2 cellular contexts compared by ENCODE assay signal in the genomic region with DNA sequence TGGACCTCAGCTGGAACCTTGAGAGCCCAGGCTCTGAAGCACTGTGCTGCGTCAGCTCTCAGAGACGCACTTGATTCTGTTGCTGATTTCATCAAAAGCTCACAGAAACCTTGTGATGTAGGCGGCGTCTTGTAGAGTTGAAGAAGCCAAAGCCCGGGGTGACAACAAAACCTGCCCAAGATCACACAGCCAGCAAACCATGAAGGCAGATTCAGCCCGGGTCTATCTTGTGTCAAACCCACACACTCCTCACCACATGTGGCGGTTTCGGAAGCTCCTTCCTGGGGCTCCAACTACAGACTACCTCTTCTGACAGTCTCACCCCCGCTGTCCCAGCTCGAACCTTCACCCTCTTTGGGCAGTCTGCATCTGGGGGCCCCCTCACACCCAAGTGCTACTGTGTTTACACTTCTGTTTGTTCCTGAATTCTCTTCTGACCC.
TF ChIP-seq lines count a peak whose summit lies in the region.

No MANE protein-coding gene starts in this region.

TF ChIP-seq in IMR-90, 13 proteins besides CTCF, POLR2A, EP300 and RAD21 (continued from another document):
- TF ChIP-seq MXI1 (IDR thresholded peaks at IDR 0.05; ENCODE audit: borderline replicate concordance, low read depth, low read length) (no peak), MAFK (IDR thresholded peaks at IDR 0.05; ENCODE audit: low read depth, low read length) (no peak), RFX5 (IDR thresholded peaks at IDR 0.05; ENCODE audit: low read depth, low read length) (no peak), NFE2L2 (IDR thresholded peaks at IDR 0.05; ENCODE audit: low read depth, low read length) (no peak), MAZ (IDR thresholded peaks at IDR 0.05; ENCODE audit: borderline replicate concordance, low read depth, low read length) (no peak), CHD1 (IDR thresholded peaks at IDR 0.05; ENCODE audit: low read depth, low read length) (no peak), SMC3 (IDR thresholded peaks at IDR 0.05; ENCODE audit: low read depth, low read length) (no peak)

TF ChIP-seq in HEK293T, 16 proteins besides CTCF, POLR2A, EP300 and RAD21 (continued from another document):
- TF ChIP-seq PKNOX1 (IDR thresholded peaks at IDR 0.05) (no peak), SUZ12 (IDR thresholded peaks at IDR 0.05) (no peak), TARDBP (IDR thresholded peaks at IDR 0.05) (no peak), HDGF (IDR thresholded peaks at IDR 0.05; ENCODE audit: borderline replicate concordance) (no peak), L3MBTL2 (conservative IDR thresholded peaks at IDR 0.05) (no peak)
